Comparison of ENCODE assay signal across 1 cellular context in genomic region chr1:65067491-65068201, GRCh38.
TF ChIP-seq lines count a peak whose summit lies in the region.

No MANE protein-coding gene starts in this region.

TF ChIP-seq in K562, 482 proteins besides CTCF, POLR2A, EP300 and RAD21 (continued from another document and continues in another):
- TF ChIP-seq, protein P1, sequence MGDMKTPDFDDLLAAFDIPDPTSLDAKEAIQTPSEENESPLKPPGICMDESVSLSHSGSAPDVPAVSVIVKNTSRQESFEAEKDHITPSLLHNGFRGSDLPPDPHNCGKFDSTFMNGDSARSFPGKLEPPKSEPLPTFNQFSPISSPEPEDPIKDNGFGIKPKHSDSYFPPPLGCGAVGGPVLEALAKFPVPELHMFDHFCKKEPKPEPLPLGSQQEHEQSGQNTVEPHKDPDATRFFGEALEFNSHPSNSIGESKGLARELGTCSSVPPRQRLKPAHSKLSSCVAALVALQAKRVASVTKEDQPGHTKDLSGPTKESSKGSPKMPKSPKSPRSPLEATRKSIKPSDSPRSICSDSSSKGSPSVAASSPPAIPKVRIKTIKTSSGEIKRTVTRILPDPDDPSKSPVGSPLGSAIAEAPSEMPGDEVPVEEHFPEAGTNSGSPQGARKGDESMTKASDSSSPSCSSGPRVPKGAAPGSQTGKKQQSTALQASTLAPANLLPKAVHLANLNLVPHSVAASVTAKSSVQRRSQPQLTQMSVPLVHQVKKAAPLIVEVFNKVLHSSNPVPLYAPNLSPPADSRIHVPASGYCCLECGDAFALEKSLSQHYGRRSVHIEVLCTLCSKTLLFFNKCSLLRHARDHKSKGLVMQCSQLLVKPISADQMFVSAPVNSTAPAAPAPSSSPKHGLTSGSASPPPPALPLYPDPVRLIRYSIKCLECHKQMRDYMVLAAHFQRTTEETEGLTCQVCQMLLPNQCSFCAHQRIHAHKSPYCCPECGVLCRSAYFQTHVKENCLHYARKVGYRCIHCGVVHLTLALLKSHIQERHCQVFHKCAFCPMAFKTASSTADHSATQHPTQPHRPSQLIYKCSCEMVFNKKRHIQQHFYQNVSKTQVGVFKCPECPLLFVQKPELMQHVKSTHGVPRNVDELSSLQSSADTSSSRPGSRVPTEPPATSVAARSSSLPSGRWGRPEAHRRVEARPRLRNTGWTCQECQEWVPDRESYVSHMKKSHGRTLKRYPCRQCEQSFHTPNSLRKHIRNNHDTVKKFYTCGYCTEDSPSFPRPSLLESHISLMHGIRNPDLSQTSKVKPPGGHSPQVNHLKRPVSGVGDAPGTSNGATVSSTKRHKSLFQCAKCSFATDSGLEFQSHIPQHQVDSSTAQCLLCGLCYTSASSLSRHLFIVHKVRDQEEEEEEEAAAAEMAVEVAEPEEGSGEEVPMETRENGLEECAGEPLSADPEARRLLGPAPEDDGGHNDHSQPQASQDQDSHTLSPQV (IDR thresholded peaks at IDR 0.05), result no peak
- peak; percentile 93 for TF ChIP-seq BRD9 (IDR thresholded peaks at IDR 0.05; ENCODE audit: low read depth, partially characterized antibody)
- TF ChIP-seq ZNF174 (CRISPR knock-in tag; IDR thresholded peaks at IDR 0.05), result no peak
- TF ChIP-seq FOS (IDR thresholded peaks at IDR 0.05; ENCODE audit: extremely low read depth, insufficient read length), result no peak
- peak; percentile 46 for TF ChIP-seq CCNT2 (IDR thresholded peaks at IDR 0.05; ENCODE audit: borderline replicate concordance, extremely low read depth, insufficient read length, low read depth, low read length)
- no peak for TF ChIP-seq CBX3 (IDR thresholded peaks at IDR 0.05; ENCODE audit: borderline replicate concordance in 1 of 2, low read length in 2 of 2)
- TF ChIP-seq, protein P2, sequence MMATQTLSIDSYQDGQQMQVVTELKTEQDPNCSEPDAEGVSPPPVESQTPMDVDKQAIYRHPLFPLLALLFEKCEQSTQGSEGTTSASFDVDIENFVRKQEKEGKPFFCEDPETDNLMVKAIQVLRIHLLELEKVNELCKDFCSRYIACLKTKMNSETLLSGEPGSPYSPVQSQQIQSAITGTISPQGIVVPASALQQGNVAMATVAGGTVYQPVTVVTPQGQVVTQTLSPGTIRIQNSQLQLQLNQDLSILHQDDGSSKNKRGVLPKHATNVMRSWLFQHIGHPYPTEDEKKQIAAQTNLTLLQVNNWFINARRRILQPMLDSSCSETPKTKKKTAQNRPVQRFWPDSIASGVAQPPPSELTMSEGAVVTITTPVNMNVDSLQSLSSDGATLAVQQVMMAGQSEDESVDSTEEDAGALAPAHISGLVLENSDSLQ (IDR thresholded peaks at IDR 0.05), result peak; percentile 21; the same call in 1 of the 2 replicates
- TF ChIP-seq STAG1 (CRISPR knock-in tag; IDR thresholded peaks at IDR 0.05; ENCODE audit: borderline replicate concordance), result no peak
- TF ChIP-seq HINFP (tag; conservative IDR thresholded peaks at IDR 0.05; ENCODE audit: low read depth), result no peak
- TF ChIP-seq, protein P3, sequence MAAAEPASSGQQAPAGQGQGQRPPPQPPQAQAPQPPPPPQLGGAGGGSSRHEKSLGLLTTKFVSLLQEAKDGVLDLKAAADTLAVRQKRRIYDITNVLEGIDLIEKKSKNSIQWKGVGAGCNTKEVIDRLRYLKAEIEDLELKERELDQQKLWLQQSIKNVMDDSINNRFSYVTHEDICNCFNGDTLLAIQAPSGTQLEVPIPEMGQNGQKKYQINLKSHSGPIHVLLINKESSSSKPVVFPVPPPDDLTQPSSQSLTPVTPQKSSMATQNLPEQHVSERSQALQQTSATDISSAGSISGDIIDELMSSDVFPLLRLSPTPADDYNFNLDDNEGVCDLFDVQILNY (CRISPR knock-in tag; IDR thresholded peaks at IDR 0.05), result no peak
- no peak for TF ChIP-seq ZNF507 (tag; conservative IDR thresholded peaks at IDR 0.05)
- TF ChIP-seq ZNF79 (CRISPR knock-in tag; IDR thresholded peaks at IDR 0.05; ENCODE audit: low read depth), result no peak
- no peak for TF ChIP-seq TCF7 (IDR thresholded peaks at IDR 0.05; ENCODE audit: borderline replicate concordance)
- no peak for TF ChIP-seq NR2F6 (CRISPR knock-in tag; IDR thresholded peaks at IDR 0.05)
- no peak for TF ChIP-seq ZNF785 (CRISPR knock-in tag; IDR thresholded peaks at IDR 0.05)
- 0 out of 2 replicates have a peak, but pooled peaks have one; percentile 21 for TF ChIP-seq ZNF316 (IDR thresholded peaks at IDR 0.05)
- no peak for TF ChIP-seq MAFG (tag; conservative IDR thresholded peaks at IDR 0.05)
- no peak for TF ChIP-seq ZNF146 (CRISPR knock-in tag; IDR thresholded peaks at IDR 0.05; ENCODE audit: unreplicated experiment)
- no peak for TF ChIP-seq ZZZ3 (IDR thresholded peaks at IDR 0.05)
- TF ChIP-seq HNRNPH1 (optimal IDR thresholded peaks at IDR 0.05; ENCODE audit: low read depth, low read length), result no peak
- no peak for TF ChIP-seq ZNF143 (CRISPR knock-in tag; IDR thresholded peaks at IDR 0.05)
- TF ChIP-seq SMARCA4 (IDR thresholded peaks at IDR 0.05), result no peak
- no peak for TF ChIP-seq STAT6 (CRISPR knock-in tag; IDR thresholded peaks at IDR 0.05)
- no peak for TF ChIP-seq ZHX1 (conservative IDR thresholded peaks at IDR 0.05; ENCODE audit: low read length)
- TF ChIP-seq NRF1 (conservative IDR thresholded peaks at IDR 0.05 in 1 of 2, IDR thresholded peaks at IDR 0.05 in 1 of 2), result peak; percentile 26 to 39; a peak in 2 of 4 replicates
- no peak for TF ChIP-seq POLR2AphosphoS5 (IDR thresholded peaks at IDR 0.05; ENCODE audit: control insufficient read depth, insufficient read depth, low read depth, low read length)
- no peak for TF ChIP-seq ZNF764 (CRISPR knock-in tag; IDR thresholded peaks at IDR 0.05; ENCODE audit: low read depth)
- TF ChIP-seq XRCC4 (IDR thresholded peaks at IDR 0.05; ENCODE audit: extremely low read depth, insufficient read depth, insufficient read length), result no peak
- no peak for TF ChIP-seq RCOR1 (IDR thresholded peaks at IDR 0.05; ENCODE audit: borderline replicate concordance in 1 of 2, low read depth in 2 of 2, low read length in 2 of 2)
- no peak for TF ChIP-seq KLF6 (CRISPR knock-in tag; IDR thresholded peaks at IDR 0.05; ENCODE audit: borderline replicate concordance)
- 0 out of 2 replicates have a peak, but pooled peaks have one; percentile 9 for TF ChIP-seq ELF4 (CRISPR knock-in tag; IDR thresholded peaks at IDR 0.05)
- no peak for TF ChIP-seq HEY1 (CRISPR knock-in tag; IDR thresholded peaks at IDR 0.05; ENCODE audit: borderline replicate concordance)
- no peak for TF ChIP-seq COPS2 (conservative IDR thresholded peaks at IDR 0.05)
- no peak for TF ChIP-seq GATA2 (CRISPR knock-in tag; IDR thresholded peaks at IDR 0.05)
- TF ChIP-seq ZNF212 (CRISPR knock-in tag; IDR thresholded peaks at IDR 0.05), result no peak
- no peak for TF ChIP-seq IRF9 (tag; IDR thresholded peaks at IDR 0.05)
- TF ChIP-seq, protein P4, sequence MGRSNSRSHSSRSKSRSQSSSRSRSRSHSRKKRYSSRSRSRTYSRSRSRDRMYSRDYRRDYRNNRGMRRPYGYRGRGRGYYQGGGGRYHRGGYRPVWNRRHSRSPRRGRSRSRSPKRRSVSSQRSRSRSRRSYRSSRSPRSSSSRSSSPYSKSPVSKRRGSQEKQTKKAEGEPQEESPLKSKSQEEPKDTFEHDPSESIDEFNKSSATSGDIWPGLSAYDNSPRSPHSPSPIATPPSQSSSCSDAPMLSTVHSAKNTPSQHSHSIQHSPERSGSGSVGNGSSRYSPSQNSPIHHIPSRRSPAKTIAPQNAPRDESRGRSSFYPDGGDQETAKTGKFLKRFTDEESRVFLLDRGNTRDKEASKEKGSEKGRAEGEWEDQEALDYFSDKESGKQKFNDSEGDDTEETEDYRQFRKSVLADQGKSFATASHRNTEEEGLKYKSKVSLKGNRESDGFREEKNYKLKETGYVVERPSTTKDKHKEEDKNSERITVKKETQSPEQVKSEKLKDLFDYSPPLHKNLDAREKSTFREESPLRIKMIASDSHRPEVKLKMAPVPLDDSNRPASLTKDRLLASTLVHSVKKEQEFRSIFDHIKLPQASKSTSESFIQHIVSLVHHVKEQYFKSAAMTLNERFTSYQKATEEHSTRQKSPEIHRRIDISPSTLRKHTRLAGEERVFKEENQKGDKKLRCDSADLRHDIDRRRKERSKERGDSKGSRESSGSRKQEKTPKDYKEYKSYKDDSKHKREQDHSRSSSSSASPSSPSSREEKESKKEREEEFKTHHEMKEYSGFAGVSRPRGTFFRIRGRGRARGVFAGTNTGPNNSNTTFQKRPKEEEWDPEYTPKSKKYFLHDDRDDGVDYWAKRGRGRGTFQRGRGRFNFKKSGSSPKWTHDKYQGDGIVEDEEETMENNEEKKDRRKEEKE (IDR thresholded peaks at IDR 0.05; ENCODE audit: borderline replicate concordance in 1 of 2, control insufficient read depth in 1 of 2, low read depth in 2 of 2, low read length in 1 of 2), result no peak
- peak; percentile 61 for TF ChIP-seq MAX (CRISPR knock-in tag; IDR thresholded peaks at IDR 0.05)
- TF ChIP-seq ZNF12 (CRISPR knock-in tag; IDR thresholded peaks at IDR 0.05), result no peak
- no peak for TF ChIP-seq ZNF347 (CRISPR knock-in tag; IDR thresholded peaks at IDR 0.05; ENCODE audit: low read depth)
- TF ChIP-seq RFX1 (IDR thresholded peaks at IDR 0.05), result no peak
- TF ChIP-seq MECOM (CRISPR knock-in tag; IDR thresholded peaks at IDR 0.05), result no peak
- TF ChIP-seq FOXJ3 (CRISPR knock-in tag; IDR thresholded peaks at IDR 0.05), result no peak
